ENCODE assay signal across 8 cellular contexts in the genomic region with DNA sequence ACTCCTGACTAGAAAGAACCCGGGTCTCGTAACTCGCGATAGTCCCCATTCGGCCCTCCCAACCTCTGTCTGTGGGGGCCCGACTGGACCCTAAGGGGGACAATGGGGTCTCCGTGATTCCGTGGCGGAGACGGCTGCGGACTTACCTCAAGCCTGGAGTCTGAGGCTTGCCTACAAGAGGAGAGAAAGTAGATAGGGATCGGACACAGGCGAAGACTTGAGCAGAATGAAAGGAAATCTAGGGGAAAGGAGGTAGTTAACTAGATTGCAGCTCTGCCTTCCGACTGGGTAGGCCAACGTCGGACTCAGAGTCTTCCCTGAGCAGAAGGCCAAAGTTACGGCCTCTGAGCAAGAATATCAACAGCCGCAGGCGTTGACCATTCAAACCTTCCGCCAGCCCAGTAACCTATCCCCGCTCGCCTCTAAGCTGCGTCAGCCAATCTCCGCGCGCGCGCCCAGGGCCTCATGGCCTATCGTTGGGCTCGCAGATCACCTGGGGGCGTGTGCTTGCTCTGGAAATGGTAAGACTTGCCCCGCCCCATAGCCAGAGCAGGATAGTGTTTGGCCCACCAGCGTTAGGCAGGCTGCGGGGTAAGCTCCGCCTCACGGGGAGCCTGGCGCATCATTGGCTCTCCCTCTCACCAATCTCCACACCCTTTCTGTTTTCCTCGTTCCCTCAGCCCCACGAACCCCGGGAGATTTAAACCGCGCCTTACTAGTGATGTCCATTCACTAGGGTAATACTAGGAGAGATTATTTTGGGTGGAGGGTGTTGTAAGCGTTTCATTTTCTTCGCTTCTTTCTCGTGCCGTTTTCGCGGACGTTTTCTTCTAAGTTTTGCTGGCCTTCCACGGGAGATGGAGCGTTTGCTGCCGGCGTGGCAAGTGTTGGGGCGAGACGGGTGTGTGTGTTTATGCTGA. TPM values are rescaled to one million over a fixed set of nuclear protein-coding genes. Genes with fewer than 3 reads are reported as not detected.
DNase-seq lines count a peak whose midpoint lies in the region; ATAC-seq and TF ChIP-seq lines count a peak whose summit lies in the region.

CDC25C (minus strand) TSS at position 356 of the 920 bp plus-strand sequence. CDS start 624 bp downstream, outside the sequence.

- H3K9me3 ChIP-seq in mucosa of descending colon = no peaks in the 10 kb centered on the region

- H3K4me3 Mint-ChIP-seq in IgD-negative memory B cell = peak within 1 kb of the TSS; percentile 83 to 93 (median 88)

- no peaks in the 10 kb centered on the region for H3K27me3 Mint-ChIP-seq in IgD-negative memory B cell

- H3K4me1 Mint-ChIP-seq in IgD-negative memory B cell = peaks cover 7 to 10% (median 9%) of the 10 kb centered on the region in 3 donors

- H3K9me3 Mint-ChIP-seq in IgD-negative memory B cell = no peaks in the 10 kb centered on the region

- H3K27ac ChIP-seq in epithelial cell of prostate = no peak within 1 kb of the TSS

- H3K4me3 ChIP-seq in mucosa of descending colon = peak within 1 kb of the TSS; percentile 14

- no peak for TF ChIP-seq CTCF in mucosa of descending colon (IDR thresholded peaks at IDR 0.05)

- H3K36me3 Mint-ChIP-seq in IgD-negative memory B cell = no peaks in the 10 kb centered on the region

- intact Hi-C loops in mucosa of descending colon (cut with DNase I, micrococcal nuclease) = no loop called here

- DNase-seq in DMS153 (lab: John Stamatoyannopoulos, UW) = peak; percentile 93
- DNase-seq in OCI-M1 (lab: John Stamatoyannopoulos, UW) = peak; percentile 99
- DNase-seq in activated T-cell treated with anti-CD3 and anti-CD28 coated beads for 4 hours = peak; percentile 94
- DNase-seq in epithelial cell of prostate (ENCODE audit: low read depth, low spot score) = peak; percentile 98
- DNase-seq in mucosa of descending colon = peak; percentile 96 to 98 (median 97)
- peak; percentile 86 to 92 for DNase-seq in stimulated activated CD8-positive, alpha-beta memory T cell treated with anti-CD3 and anti-CD28 coated beads, Interleukin-4, amount 100 ng/mL, for 1 hour (ENCODE audit: low read depth in 2 of 2, low spot score in 1 of 2)

- peaks cover 4% of the 10 kb centered on the region for H3K36me3 ChIP-seq in mucosa of descending colon (ENCODE audit: low read depth)

- peak; percentile 99 for ATAC-seq in GM21576 (IDR thresholded peaks at IDR 0.05; ENCODE audit: unreplicated experiment)
- ATAC-seq in mucosa of descending colon = peak; percentile 100

- peaks cover 10% of the 10 kb centered on the region for H3K4me1 ChIP-seq in mucosa of descending colon (ENCODE audit: low read depth)

- H3K27ac Mint-ChIP-seq in IgD-negative memory B cell = peak within 1 kb of the TSS; percentile 6 to 86 (median 75)

RNA-seq across cellular contexts. Expression of gene CDC25C, which starts in this region (rescaled TPM):
- polyA plus RNA-seq in IgD-negative memory B cell = not detected
- total RNA-seq in mucosa of descending colon = 1 to 10 TPM in 2 of 3 donors, under 1 TPM in 1; 0.79 to 4.1 (median 1.3) TPM
